In the genomic region with DNA sequence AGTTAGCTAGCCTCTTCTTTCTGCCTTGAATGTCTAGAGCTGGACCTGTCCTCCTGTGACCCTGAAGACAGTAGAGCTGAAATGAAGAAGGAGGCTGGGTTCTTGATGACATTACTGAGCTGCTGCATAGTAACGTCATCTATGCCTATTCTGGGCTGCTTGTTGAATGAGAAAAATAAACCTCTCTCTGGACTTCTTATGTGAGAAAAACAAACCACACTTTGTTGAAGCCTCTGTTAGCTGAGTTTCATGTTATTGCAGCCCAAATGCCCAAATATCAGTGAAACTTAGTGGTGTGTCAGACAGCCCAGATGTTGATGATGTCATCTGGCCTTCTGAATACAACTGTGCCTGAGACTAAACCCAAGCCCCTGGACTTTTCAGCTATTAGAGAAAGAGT, we compare ENCODE assay signal across 11 cellular contexts.
DNase-seq lines count a peak whose midpoint lies in the region; ATAC-seq, FAIRE-seq and TF ChIP-seq lines count a peak whose summit lies in the region.
"Had no signal": no experiment of that assay in that cellular context is flagged by ENCODE, and none has a peak within 500 bp of the region (broad histone marks: within the 10 kb centered on the region; RNA-seq: fewer than 3 reads in every experiment).

No MANE protein-coding gene starts in this region.

- no peaks in the 10 kb centered on the region for H3K36me3 Mint-ChIP-seq in astrocyte (ENCODE audit: low read depth, unreplicated experiment)
- no peaks in the 10 kb centered on the region for H3K36me3 Mint-ChIP-seq in activated CD4-positive, alpha-beta T cell treated with anti-CD3 and anti-CD28 coated beads, Interleukin-2, amount 10 ng/mL, durations not matched to agents 7 days and 5 days (ENCODE audit: low read depth)

- no peak for DNase-seq in activated CD4-positive, CD25-positive, alpha-beta regulatory T cell treated with anti-CD3 and anti-CD28 coated beads, Interleukin-2, amount 50 U/mL, for 72 hours
- DNase-seq in astrocyte (ENCODE audit: low read depth) (peak; percentile 60), smooth muscle cell (lab: John Stamatoyannopoulos, UW; ENCODE audit: unreplicated experiment) (no peak), DMS53 (lab: John Stamatoyannopoulos, UW) (no peak), posterior vena cava (ENCODE audit: low spot score) (no peak)
- DNase-seq in activated CD4-positive, alpha-beta T cell treated with anti-CD3 and anti-CD28 coated beads, Interleukin-2, amount 10 ng/mL, durations not matched to agents 7 days and 5 days = no peak

- no peak for TF ChIP-seq CTCF in astrocyte (IDR thresholded peaks at IDR 0.05; ENCODE audit: insufficient read depth, low read depth, low read length)
- no peak for TF ChIP-seq CTCF in smooth muscle cell (IDR thresholded peaks at IDR 0.05; ENCODE audit: borderline replicate concordance, insufficient read depth, poor library complexity, severe bottlenecking)

- no peak for FAIRE-seq in astrocyte (lab: Jason Lieb, UNC)

- POLR2A ChIA-PET in activated CD4-positive, alpha-beta T cell treated with anti-CD3 and anti-CD28 coated beads, Interleukin-2, amount 10 ng/mL, durations not matched to agents 7 days and 5 days (lab: Charles Lee) = no interaction called here

- H3K4me3 ChIP-seq in astrocyte (ENCODE audit: insufficient read depth, low read depth, low read length) = no peak overlapping the region
- H3K4me3 ChIP-seq in smooth muscle cell = no peak overlapping the region

- H3K4me3 Mint-ChIP-seq in astrocyte (ENCODE audit: unreplicated experiment) = no peak overlapping the region
- no peak overlapping the region for H3K4me3 Mint-ChIP-seq in activated CD4-positive, alpha-beta T cell treated with anti-CD3 and anti-CD28 coated beads, Interleukin-2, amount 10 ng/mL, durations not matched to agents 7 days and 5 days
- H3K4me3 Mint-ChIP-seq: nephron had no signal

- H3K9me3 ChIP-seq in astrocyte (ENCODE audit: insufficient read depth, low read depth, low read length) (no peaks in the 10 kb centered on the region), smooth muscle cell (replicated peaks; ENCODE audit: low read depth) (no peaks in the 10 kb centered on the region)

- H4K20me1 ChIP-seq in astrocyte (ENCODE audit: insufficient read depth, low read length) (no peaks in the 10 kb centered on the region), smooth muscle cell (ENCODE audit: low read depth) (no peaks in the 10 kb centered on the region)

- H3K9me3 Mint-ChIP-seq in astrocyte (ENCODE audit: unreplicated experiment) = no peaks in the 10 kb centered on the region
- no peaks in the 10 kb centered on the region for H3K9me3 Mint-ChIP-seq in activated CD4-positive, alpha-beta T cell treated with anti-CD3 and anti-CD28 coated beads, Interleukin-2, amount 10 ng/mL, durations not matched to agents 7 days and 5 days
- H3K9me3 Mint-ChIP-seq: nephron had no signal

- H3K27me3 ChIP-seq in astrocyte (ENCODE audit: insufficient read depth, low read length) (no peaks in the 10 kb centered on the region), smooth muscle cell (ENCODE audit: low read depth) (no peaks in the 10 kb centered on the region)

- WGBS in smooth muscle cell (ENCODE audit: low lambda C conversion rate) = 32% methylated on average over 1 of the region's 1 CpG

- H3K36me3 ChIP-seq in astrocyte (ENCODE audit: insufficient read depth, low read length) (no peaks in the 10 kb centered on the region), smooth muscle cell (ENCODE audit: low read depth) (no peaks in the 10 kb centered on the region)

- no peaks in the 10 kb centered on the region for H3F3A ChIP-seq in smooth muscle cell (ENCODE audit: low read depth)

- H3K9ac ChIP-seq in astrocyte (ENCODE audit: low read length) = peak overlapping the region; percentile 4
- peak overlapping the region; percentile 75 for H3K9ac ChIP-seq in smooth muscle cell (ENCODE audit: low read depth)

- H3K27ac ChIP-seq in astrocyte (ENCODE audit: low read depth, low read length) (peak overlapping the region; percentile 35), smooth muscle cell (ENCODE audit: low read depth) (peak overlapping the region; percentile 88)
- H3K27ac ChIP-seq: 22Rv1, VCaP had no signal

- H3K4me1 ChIP-seq in astrocyte (ENCODE audit: insufficient read depth, low read length) (peaks cover 23% of the 10 kb centered on the region), smooth muscle cell (ENCODE audit: low read depth) (no peaks in the 10 kb centered on the region)

- H3K4me1 Mint-ChIP-seq in astrocyte (ENCODE audit: low read depth, unreplicated experiment) = peaks cover 7% of the 10 kb centered on the region
- H3K4me1 Mint-ChIP-seq in activated CD4-positive, alpha-beta T cell treated with anti-CD3 and anti-CD28 coated beads, Interleukin-2, amount 10 ng/mL, durations not matched to agents 7 days and 5 days = peaks cover 23% of the 10 kb centered on the region

- intact Hi-C loops in posterior vena cava (cut with DNase I) = loop anchor here (10.0 kb wide), 2 partner anchors 245 to 655 kb away; a partner anchor contains a TSS

- peak overlapping the region; percentile 71 for H3K27ac Mint-ChIP-seq in astrocyte (ENCODE audit: unreplicated experiment)
- no peak overlapping the region for H3K27ac Mint-ChIP-seq in activated CD4-positive, alpha-beta T cell treated with anti-CD3 and anti-CD28 coated beads, Interleukin-2, amount 10 ng/mL, durations not matched to agents 7 days and 5 days
- H3K27ac Mint-ChIP-seq: nephron had no signal

- CTCF ChIA-PET in activated CD4-positive, alpha-beta T cell treated with anti-CD3 and anti-CD28 coated beads, Interleukin-2, amount 10 ng/mL, durations not matched to agents 7 days and 5 days (lab: Charles Lee) = interaction anchor here (0.6 to 1.5 kb wide), 4 partner anchors 12 to 655 kb away, joined by 3 to 4 read pairs (median 4); no protein-coding TSS in a partner anchor

- H3K4me2 ChIP-seq in astrocyte (ENCODE audit: low read length) (peak overlapping the region; percentile 15), smooth muscle cell (peak overlapping the region; percentile 4)

- H3K27me3 Mint-ChIP-seq in astrocyte (ENCODE audit: low read depth, unreplicated experiment) = no peaks in the 10 kb centered on the region
- H3K27me3 Mint-ChIP-seq in activated CD4-positive, alpha-beta T cell treated with anti-CD3 and anti-CD28 coated beads, Interleukin-2, amount 10 ng/mL, durations not matched to agents 7 days and 5 days = peaks cover 8% of the 10 kb centered on the region

- no peak overlapping the region for H2AFZ ChIP-seq in astrocyte (ENCODE audit: low read depth, low read length)
- peak overlapping the region; percentile 1 for H2AFZ ChIP-seq in smooth muscle cell (ENCODE audit: low read depth)

- peak; percentile 50 to 55 for ATAC-seq in activated CD4-positive, CD25-positive, alpha-beta regulatory T cell treated with anti-CD3 and anti-CD28 coated beads, Interleukin-2, amount 50 U/mL, for 24 hours
- peak; percentile 71 for ATAC-seq in HG03025 (IDR thresholded peaks at IDR 0.05; ENCODE audit: low FRiP score, unreplicated experiment)

- H3K79me2 ChIP-seq in astrocyte (ENCODE audit: insufficient read depth, low read length) (no peaks in the 10 kb centered on the region), smooth muscle cell (ENCODE audit: low read depth) (no peaks in the 10 kb centered on the region)
